19 cellular contexts compared by ENCODE assay signal in the genomic region with DNA sequence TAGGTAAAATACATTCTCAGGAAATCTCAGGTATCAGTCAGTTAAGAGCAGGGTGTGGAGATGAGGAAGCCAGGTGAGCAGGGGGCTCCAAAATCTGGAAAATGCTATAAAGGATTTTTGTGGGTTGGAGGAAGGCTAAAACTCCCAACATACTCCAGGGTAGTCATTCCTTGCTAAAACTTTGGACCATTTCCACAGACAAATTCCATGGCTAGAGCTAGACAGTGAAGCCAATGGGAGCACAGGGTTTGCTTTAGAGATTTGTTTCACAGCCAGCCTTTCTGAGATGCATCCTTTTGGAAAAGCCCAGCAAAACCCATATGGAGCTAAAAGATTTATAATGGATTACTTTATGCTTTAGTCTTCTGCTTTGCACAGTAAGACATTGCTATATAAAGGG.
DNase-seq lines count a peak whose midpoint lies in the region; TF ChIP-seq lines count a peak whose summit lies in the region.
"Had no signal": no experiment of that assay in that cellular context is flagged by ENCODE, and none has a peak within 500 bp of the region (broad histone marks: within the 10 kb centered on the region; RNA-seq: fewer than 3 reads in every experiment).

No MANE protein-coding gene starts in this region.

- H3K9ac ChIP-seq in Karpas-422 (ENCODE audit: low read length) = no peak overlapping the region
- H3K9ac ChIP-seq: KMS-11 had no signal

- H3K36me3 Mint-ChIP-seq in activated T-cell treated with anti-CD3 and anti-CD28 coated beads, Interleukin-2, amount 50 U/mL, for 24 hours (ENCODE audit: low read depth) = no peaks in the 10 kb centered on the region

- no peak overlapping the region for H3K27ac Mint-ChIP-seq in activated T-cell treated with anti-CD3 and anti-CD28 coated beads, Interleukin-2, amount 50 U/mL, for 24 hours
- H3K27ac Mint-ChIP-seq: activated CD8-positive, alpha-beta memory T cell treated with anti-CD3 and anti-CD28 coated beads, Interleukin-2, amount 10 ng/mL, durations not matched to agents 7 days and 5 days; activated naive CD4-positive, alpha-beta T cell treated with anti-CD3 and anti-CD28 coated beads for 36 hours; stimulated activated naive CD8-positive, alpha-beta T cell treated with anti-CD3 and anti-CD28 coated beads, Interleukin-15, Interleukin-2, amounts not matched to agents 100 ng/mL and 50 ng/mL, for 24 hours had no signal

- no peaks in the 10 kb centered on the region for H3K9me3 Mint-ChIP-seq in activated T-cell treated with anti-CD3 and anti-CD28 coated beads, Interleukin-2, amount 50 U/mL, for 24 hours
- H3K9me3 Mint-ChIP-seq: CD4-positive, CD25-positive, alpha-beta regulatory T cell; central memory CD8-positive, alpha-beta T cell had no signal

- no peaks in the 10 kb centered on the region for H4K20me1 ChIP-seq in Karpas-422 (ENCODE audit: insufficient read depth, low read depth, low read length)
- peaks cover 2% of the 10 kb centered on the region for H4K20me1 ChIP-seq in osteoblast (ENCODE audit: insufficient read depth, low read length)

- H2AFZ ChIP-seq in Karpas-422 (ENCODE audit: low read length) (no peak overlapping the region), osteoblast (ENCODE audit: low read length) (no peak overlapping the region)

- H3K9me2 ChIP-seq in Karpas-422 (replicated peaks; ENCODE audit: insufficient read depth, low read length) = no peaks in the 10 kb centered on the region

- intact Hi-C loops in uterus (cut with DNase I; ENCODE audit: low total_unique reads) = no loop called here

- H3K4me3 Mint-ChIP-seq in activated T-cell treated with anti-CD3 and anti-CD28 coated beads, Interleukin-2, amount 50 U/mL, for 24 hours = no peak overlapping the region
- H3K4me3 Mint-ChIP-seq: activated CD8-positive, alpha-beta memory T cell treated with anti-CD3 and anti-CD28 coated beads, Interleukin-2, amount 10 ng/mL, durations not matched to agents 7 days and 5 days; activated naive CD4-positive, alpha-beta T cell treated with anti-CD3 and anti-CD28 coated beads for 36 hours; central memory CD8-positive, alpha-beta T cell; stimulated activated naive CD8-positive, alpha-beta T cell treated with anti-CD3 and anti-CD28 coated beads, Interleukin-15, Interleukin-2, amounts not matched to agents 100 ng/mL and 50 ng/mL, for 24 hours had no signal

- H3K9me3 ChIP-seq in Karpas-422 (ENCODE audit: low read length) (no peaks in the 10 kb centered on the region), osteoblast (ENCODE audit: low read depth, low read length) (no peaks in the 10 kb centered on the region), uterus (no peaks in the 10 kb centered on the region)

- H3K36me3 ChIP-seq in Karpas-422 (ENCODE audit: insufficient read depth, low read length) = peaks cover 35% of the 10 kb centered on the region; the same call in 1 of the 2 replicates
- H3K36me3 ChIP-seq in osteoblast (ENCODE audit: insufficient read depth, low read length) = no peaks in the 10 kb centered on the region
- H3K36me3 ChIP-seq in uterus = no peaks in the 10 kb centered on the region

- no peak for TF ChIP-seq POLR2A in uterus (IDR thresholded peaks at IDR 0.05)
- TF ChIP-seq POLR2A in erythroblast (IDR thresholded peaks at IDR 0.05; ENCODE audit: low read length) = no peak

- peaks cover 18% of the 10 kb centered on the region for H3K4me1 Mint-ChIP-seq in activated T-cell treated with anti-CD3 and anti-CD28 coated beads, Interleukin-2, amount 50 U/mL, for 24 hours (ENCODE audit: low read depth)
- H3K4me1 Mint-ChIP-seq: central memory CD8-positive, alpha-beta T cell had no signal

- peaks cover 99% of the 10 kb centered on the region for H3K79me2 ChIP-seq in Karpas-422 (ENCODE audit: low read length)
- H3K79me2 ChIP-seq in osteoblast (ENCODE audit: insufficient read depth, low read length) = peaks cover 47% of the 10 kb centered on the region

- no peaks in the 10 kb centered on the region for H3K27me3 ChIP-seq in Karpas-422 (ENCODE audit: low read length)
- no peaks in the 10 kb centered on the region for H3K27me3 ChIP-seq in osteoblast (ENCODE audit: insufficient read depth, low read length)
- no peaks in the 10 kb centered on the region for H3K27me3 ChIP-seq in uterus

- no peak for TF ChIP-seq CTCF in fibroblast of mammary gland (conservative IDR thresholded peaks at IDR 0.05; ENCODE audit: control insufficient read depth, insufficient read depth, low read depth, low read length)
- no peak for TF ChIP-seq CTCF in osteoblast (IDR thresholded peaks at IDR 0.05; ENCODE audit: extremely low read depth, low read depth, low read length)
- TF ChIP-seq CTCF in uterus (IDR thresholded peaks at IDR 0.05) = no peak

- H3K4me3 ChIP-seq in Karpas-422 (ENCODE audit: low read length) (no peak overlapping the region), fibroblast of mammary gland (ENCODE audit: control insufficient read depth, low read depth, low read length) (no peak overlapping the region), osteoblast (ENCODE audit: insufficient read depth, low read length) (no peak overlapping the region), uterus (no peak overlapping the region)
- H3K4me3 ChIP-seq: GM12878 had no signal

- DNase-seq in Karpas-422 (no peak), fibroblast of mammary gland (ENCODE audit: low read depth) (peak; percentile 37), osteoblast (ENCODE audit: insufficient read length, low spot score, missing footprints) (peak; percentile 59), uterus (no peak), erythroblast (lab: John Stamatoyannopoulos, UW) (no peak), NCI-H146 (lab: John Stamatoyannopoulos, UW) (no peak)
- no peak for DNase-seq in activated T-cell treated with anti-CD3 and anti-CD28 coated beads, Interleukin-2, amount 50 U/mL, for 24 hours
- DNase-seq: activated B cell treated with CpG ODN at 0.5 μM for 24 hours; activated CD8-positive, alpha-beta memory T cell treated with anti-CD3 and anti-CD28 coated beads, Interleukin-2, amount 10 ng/mL, durations not matched to agents 7 days and 5 days; activated naive CD4-positive, alpha-beta T cell treated with anti-CD3 and anti-CD28 coated beads for 36 hours; CD4-positive, CD25-positive, alpha-beta regulatory T cell; NCI-H1436; NCI-H446 treated with DMSO at 0.1 percent for 48 hours; PC-3; T-helper 1 cell had no signal

- H3K27me3 Mint-ChIP-seq in activated T-cell treated with anti-CD3 and anti-CD28 coated beads, Interleukin-2, amount 50 U/mL, for 24 hours = peaks cover 3% of the 10 kb centered on the region
- H3K27me3 Mint-ChIP-seq: activated B cell treated with CpG ODN at 0.5 μM for 24 hours; stimulated activated naive CD8-positive, alpha-beta T cell treated with anti-CD3 and anti-CD28 coated beads, Interleukin-15, Interleukin-2, amounts not matched to agents 100 ng/mL and 50 ng/mL, for 24 hours had no signal

- no peak overlapping the region for H3K4me2 ChIP-seq in Karpas-422 (ENCODE audit: low read depth, low read length, poor library complexity, severe bottlenecking)
- H3K4me2 ChIP-seq in osteoblast (ENCODE audit: insufficient read depth, low read length) = peak overlapping the region; percentile 43
- H3K4me2 ChIP-seq: KMS-11 had no signal

- peaks cover 78% of the 10 kb centered on the region for H3K4me1 ChIP-seq in Karpas-422 (ENCODE audit: low read length)
- peaks cover 37% of the 10 kb centered on the region for H3K4me1 ChIP-seq in osteoblast (ENCODE audit: insufficient read depth, low read length)
- H3K4me1 ChIP-seq in uterus = peaks cover 0 to 26% of the 10 kb centered on the region in 2 donors

- peak overlapping the region; percentile 26; the same call in 1 of the 2 replicates for H3K27ac ChIP-seq in Karpas-422 (ENCODE audit: low read length)
- peak overlapping the region; percentile 78 for H3K27ac ChIP-seq in osteoblast (ENCODE audit: low read depth, low read length)
- peak overlapping the region; percentile 83 to 89 for H3K27ac ChIP-seq in uterus
- H3K27ac ChIP-seq: KMS-11 had no signal

Comparison
In these comparisons a context has a peak if more than half of its experiments do, and no peak if none do; other contexts are left out.
1. DNase-seq: peak in fibroblast of mammary gland (single experiment) and osteoblast (single experiment); none in Karpas-422 (single experiment), uterus (0 of 2), erythroblast (0 of 2), activated T-cell treated with anti-CD3 and anti-CD28 coated beads, Interleukin-2, amount 50 U/mL, for 24 hours (single experiment) and NCI-H146 (single experiment).
2. H3K27ac ChIP-seq: peak in every context shown above with its lines; median percentile 86 in uterus; 78 in osteoblast; 26 in Karpas-422.